11 cellular contexts compared by ENCODE assay signal in genomic region chr2:88027709-88028389, GRCh38. TPM values are rescaled to one million over a fixed set of nuclear protein-coding genes. Genes with fewer than 3 reads are reported as not detected.
DNase-seq lines count a peak whose midpoint lies in the region; ATAC-seq, FAIRE-seq and TF ChIP-seq lines count a peak whose summit lies in the region.
"Had no signal": no experiment of that assay in that cellular context is flagged by ENCODE, and none has a peak within 500 bp of the region (broad histone marks: within the 10 kb centered on the region; RNA-seq: fewer than 3 reads in every experiment).

No MANE protein-coding gene starts in this region.

- DNase-seq in GM12891 (ENCODE audit: insufficient read length, low spot score), result no peak
- peak; percentile 81 for DNase-seq in SKM-1 (lab: John Stamatoyannopoulos, UW; ENCODE audit: unreplicated experiment)
- peak; percentile 20 for DNase-seq in midbrain (lab: John Stamatoyannopoulos, UW)
- no peak for DNase-seq in cerebellum (ENCODE audit: low spot score)
- DNase-seq in DMS79 (lab: John Stamatoyannopoulos, UW), result no peak
- DNase-seq in GM19240 (ENCODE audit: insufficient read length, low spot score), result no peak
- DNase-seq: MG63, mucosa of descending colon, NCI-H774 had no signal

- no peak for TF ChIP-seq POLR2A in GM12891 (IDR thresholded peaks at IDR 0.05; ENCODE audit: low read depth, low read length)

- peak; percentile 20 for FAIRE-seq in GM12891 (lab: Jason Lieb, UNC)

- ATAC-seq in HG02610 (IDR thresholded peaks at IDR 0.05; ENCODE audit: unreplicated experiment), result peak; percentile 60
- ATAC-seq: mucosa of descending colon had no signal

TF ChIP-seq in GM12891, 5 proteins besides CTCF, POLR2A, EP300 and RAD21:
- TF ChIP-seq POLR2AphosphoS5 (IDR thresholded peaks at IDR 0.05; ENCODE audit: low read depth, low read length), result no peak

RNA-seq across cellular contexts. Expression of gene RNU2-63P, which starts 11.5 kb away (rescaled TPM):
- polyA plus RNA-seq in GM12891 (2012; ENCODE audit: low read depth, missing spikeins), result not detected
- total RNA-seq in cerebellum, result not detected
- total RNA-seq: skeletal muscle tissue had no signal

RNA-seq across cellular contexts. Expression of gene KRCC1, which starts 27.7 kb away (rescaled TPM):
- 13.9 TPM for polyA plus RNA-seq in GM12891 (2012; ENCODE audit: low read depth, missing spikeins)
- 11.5 TPM for total RNA-seq in cerebellum

RNA-seq across cellular contexts. Expression of gene SMYD1, which starts 39.8 kb away (rescaled TPM):
- polyA plus RNA-seq in GM12891 (2012; ENCODE audit: low read depth, missing spikeins), result not detected
- 0.09 TPM for total RNA-seq in cerebellum

Comparison
In these comparisons a context has a peak if more than half of its experiments do, and no peak if none do; other contexts are left out.
1. DNase-seq: peak in SKM-1 (single experiment) and midbrain (single experiment); none in GM12891 (single experiment), cerebellum (single experiment), DMS79 (single experiment) and GM19240 (single experiment).